In the genomic region with DNA sequence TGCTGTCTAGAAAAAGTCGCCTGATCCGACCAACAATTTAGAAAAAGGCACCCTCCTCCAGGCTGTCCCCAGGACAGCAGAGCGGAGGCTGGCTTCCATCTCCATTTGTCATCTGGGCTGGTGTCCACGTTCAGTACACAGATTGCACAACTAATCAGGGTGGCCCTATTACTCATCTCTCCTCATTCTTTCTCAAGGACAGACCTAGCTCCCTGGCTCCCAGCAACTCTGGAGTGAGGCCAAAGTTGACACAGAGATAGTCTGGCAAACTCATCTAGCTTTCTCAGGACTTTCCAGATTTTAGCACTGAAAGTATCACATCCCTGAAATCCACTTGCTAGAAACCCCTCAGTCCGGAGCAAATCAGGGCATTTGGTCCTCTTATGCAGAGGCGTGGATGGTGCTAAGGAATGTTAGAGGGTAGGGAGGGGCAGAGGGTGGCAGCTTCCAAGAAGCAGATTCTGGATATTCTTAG, we compare ENCODE assay signal across 9 cellular contexts.
DNase-seq lines count a peak whose midpoint lies in the region; ATAC-seq and TF ChIP-seq lines count a peak whose summit lies in the region.
"Had no signal": no experiment of that assay in that cellular context is flagged by ENCODE, and none has a peak within 500 bp of the region (broad histone marks: within the 10 kb centered on the region; RNA-seq: fewer than 3 reads in every experiment).

No MANE protein-coding gene starts in this region.

- DNase-seq in HS-5 (ENCODE audit: low read depth): peak; percentile 97
- peak; percentile 67 for DNase-seq in astrocyte of the hippocampus (ENCODE audit: low read depth, low spot score)
- peak; percentile 19 to 38 for DNase-seq in left colon
- peak; percentile 10 for DNase-seq in transverse colon
- DNase-seq in cerebellar nuclear complex (lab: John Stamatoyannopoulos, UW): no peak
- DNase-seq in activated CD4-positive, CD25-positive, alpha-beta regulatory T cell (lab: John Stamatoyannopoulos, UW): no peak
- no peak for DNase-seq in OCI-M2 (lab: John Stamatoyannopoulos, UW; ENCODE audit: unreplicated experiment)

- intact Hi-C loops in left colon (cut with DNase I, micrococcal nuclease): no loop called here
- intact Hi-C loops in transverse colon (cut with DNase I; ENCODE audit: low total_unique reads): no loop called here

- in situ Hi-C loops in transverse colon (cut with MboI; ENCODE audit: low pct_ligation_motif_present in 1 of 4, low pct_unique_long_range_greater_than_20kb in 1 of 4, low sequenced_read_pairs in 3 of 4): no loop called here

- TF ChIP-seq EP300 in transverse colon (IDR thresholded peaks at IDR 0.05; ENCODE audit: low read depth): no peak

- no peaks in the 10 kb centered on the region for H3K36me3 ChIP-seq in transverse colon

- H3K4me3 ChIP-seq in transverse colon: no peak overlapping the region
- H3K4me3 ChIP-seq: GM12878 had no signal

- no peak for ATAC-seq in left colon
- ATAC-seq: GM12878 had no signal

- WGBS in transverse colon (ENCODE audit: low coverage in 1 of 2), 2 donors: 40 to 70% methylated on average over 1 to 6 of the region's 6 CpGs

- H3K9me3 ChIP-seq in transverse colon: no peaks in the 10 kb centered on the region

- H3K27ac ChIP-seq in transverse colon: no peak overlapping the region
- H3K27ac ChIP-seq: KMS-11 had no signal

- no peaks in the 10 kb centered on the region for H3K27me3 ChIP-seq in transverse colon

- no peak for TF ChIP-seq POLR2A in transverse colon (IDR thresholded peaks at IDR 0.05)

- TF ChIP-seq CTCF in transverse colon (IDR thresholded peaks at IDR 0.05): no peak

- H3K4me1 ChIP-seq in transverse colon: no peaks in the 10 kb centered on the region

Comparison
In these comparisons a context has a peak if more than half of its experiments do, and no peak if none do; other contexts are left out.
1. DNase-seq: peak in HS-5 (single experiment), astrocyte of the hippocampus (single experiment), left colon (2 of 2) and transverse colon (single experiment); none in cerebellar nuclear complex (0 of 2), activated CD4-positive, CD25-positive, alpha-beta regulatory T cell (0 of 4) and OCI-M2 (single experiment).